8 cellular contexts compared by ENCODE assay signal in genomic region chr5:181160144-181160754, GRCh38. TPM values are rescaled to one million over a fixed set of nuclear protein-coding genes. Genes with fewer than 3 reads are reported as not detected.
DNase-seq lines count a peak whose midpoint lies in the region; ATAC-seq and TF ChIP-seq lines count a peak whose summit lies in the region.

No MANE protein-coding gene starts in this region.

- H3K27me3 Mint-ChIP-seq in activated naive CD8-positive, alpha-beta T cell treated with anti-CD3 and anti-CD28 coated beads, Interleukin-2, amount 10 ng/mL, durations not matched to agents 7 days and 5 days, result no peaks in the 10 kb centered on the region

- H3K27ac Mint-ChIP-seq in activated naive CD8-positive, alpha-beta T cell treated with anti-CD3 and anti-CD28 coated beads, Interleukin-2, amount 10 ng/mL, durations not matched to agents 7 days and 5 days, result peak overlapping the region; percentile 93

- no peaks in the 10 kb centered on the region for H4K20me1 ChIP-seq in SU-DHL-6 (ENCODE audit: low read depth, low read length)
- H4K20me1 ChIP-seq in hepatocyte (ENCODE audit: insufficient read depth, poor library complexity, severe bottlenecking), result no peaks in the 10 kb centered on the region

- peaks cover 13% of the 10 kb centered on the region for H3F3A ChIP-seq in SU-DHL-6 (ENCODE audit: insufficient read depth)

- H3K4me1 ChIP-seq in hepatocyte (ENCODE audit: insufficient read depth), result no peaks in the 10 kb centered on the region

- WGBS in hepatocyte (ENCODE audit: low lambda C conversion rate, missing lambda C conversion rate), result 81% methylated on average over 15 of the region's 21 CpGs

- peaks cover 32% of the 10 kb centered on the region for H3K4me1 Mint-ChIP-seq in activated naive CD8-positive, alpha-beta T cell treated with anti-CD3 and anti-CD28 coated beads, Interleukin-2, amount 10 ng/mL, durations not matched to agents 7 days and 5 days

- H3K4me3 Mint-ChIP-seq in activated naive CD8-positive, alpha-beta T cell treated with anti-CD3 and anti-CD28 coated beads, Interleukin-2, amount 10 ng/mL, durations not matched to agents 7 days and 5 days, result peak overlapping the region; percentile 80

- POLR2A ChIA-PET in activated naive CD8-positive, alpha-beta T cell treated with anti-CD3 and anti-CD28 coated beads, Interleukin-2, amount 10 ng/mL, durations not matched to agents 7 days and 5 days (lab: Charles Lee), result interaction anchor here (1.0 to 1.1 kb wide), 3 partner anchors 11 to 13 kb away, joined by 3 to 4 read pairs (median 3); no protein-coding TSS in a partner anchor

- no peak for TF ChIP-seq CTCF in SU-DHL-6 (IDR thresholded peaks at IDR 0.05; ENCODE audit: insufficient read depth, low read length, poor library complexity, severe bottlenecking)
- TF ChIP-seq CTCF in hepatocyte (IDR thresholded peaks at IDR 0.05; ENCODE audit: poor library complexity), result no peak

- H3K36me3 Mint-ChIP-seq in activated naive CD8-positive, alpha-beta T cell treated with anti-CD3 and anti-CD28 coated beads, Interleukin-2, amount 10 ng/mL, durations not matched to agents 7 days and 5 days, result no peaks in the 10 kb centered on the region

- DNase-seq in DMS79 (lab: John Stamatoyannopoulos, UW), result peak; percentile 10
- DNase-seq in DMS79 treated with DMSO at 0.1 percent for 48 hours (lab: John Stamatoyannopoulos, UW), result no peak
- DNase-seq in activated naive CD8-positive, alpha-beta T cell treated with anti-CD3 and anti-CD28 coated beads, Interleukin-2, amount 10 ng/mL, durations not matched to agents 7 days and 5 days, result peak; percentile 75
- peak; percentile 28 for DNase-seq in hepatocyte (ENCODE audit: low spot score)
- DNase-seq in stimulated activated CD4-positive, alpha-beta T cell treated with anti-CD3 and anti-CD28 coated beads, Interleukin-12 subunit alpha, Interleukin-12 subunit beta, amount 100 ng/mL, for 24 hours (ENCODE audit: low read depth in 2 of 2), result peak; percentile 66 to 72

- H3K4me3 ChIP-seq in SU-DHL-6 (ENCODE audit: insufficient read depth, low read length, poor library complexity, severe bottlenecking), result peak overlapping the region; percentile 35
- no peak overlapping the region for H3K4me3 ChIP-seq in hepatocyte

- H3K36me3 ChIP-seq in SU-DHL-6 (ENCODE audit: low read length) (no peaks in the 10 kb centered on the region), hepatocyte (replicated peaks; ENCODE audit: insufficient read depth, low read depth) (no peaks in the 10 kb centered on the region)

- H3K9ac ChIP-seq in SU-DHL-6 (ENCODE audit: low read length), result peak overlapping the region; percentile 42; the same call in 1 of the 2 replicates

- H3K27ac ChIP-seq in SU-DHL-6 (ENCODE audit: low read depth, low read length) (peak overlapping the region; percentile 83), hepatocyte (no peak overlapping the region)

- H3K27me3 ChIP-seq in SU-DHL-6 (ENCODE audit: low read length), result no peaks in the 10 kb centered on the region
- peaks cover 16% of the 10 kb centered on the region for H3K27me3 ChIP-seq in hepatocyte

- H3K9me3 ChIP-seq in SU-DHL-6 (ENCODE audit: insufficient read depth, low read length), result no peaks in the 10 kb centered on the region
- H3K9me3 ChIP-seq in hepatocyte (ENCODE audit: low read depth), result no peaks in the 10 kb centered on the region

- no peaks in the 10 kb centered on the region for H3K79me2 ChIP-seq in SU-DHL-6 (ENCODE audit: insufficient read depth, low read length)
- H3K79me2 ChIP-seq in hepatocyte, result no peaks in the 10 kb centered on the region

- ATAC-seq in HG03039 (IDR thresholded peaks at IDR 0.05; ENCODE audit: unreplicated experiment), result peak; percentile 53
- ATAC-seq in activated naive CD8-positive, alpha-beta T cell treated with anti-CD3 and anti-CD28 coated beads, Interleukin-2, amount 10 ng/mL, durations not matched to agents 7 days and 5 days (ENCODE audit: low read depth), result peak; percentile 69
- no peak for ATAC-seq in GM21367 (IDR thresholded peaks at IDR 0.05; ENCODE audit: unreplicated experiment)

- H3K4me2 ChIP-seq in SU-DHL-6 (ENCODE audit: low read depth, low read length, poor library complexity, severe bottlenecking) (peak overlapping the region; percentile 56), hepatocyte (peak overlapping the region; percentile 56)

- H3K9me2 ChIP-seq in SU-DHL-6 (replicated peaks; ENCODE audit: insufficient read depth, low read length) (no peaks in the 10 kb centered on the region), hepatocyte (replicated peaks; ENCODE audit: insufficient read depth) (no peaks in the 10 kb centered on the region)

- H2AFZ ChIP-seq in SU-DHL-6 (ENCODE audit: low read depth, low read length, severe bottlenecking), result peak overlapping the region; percentile 100
- H2AFZ ChIP-seq in hepatocyte, result no peak overlapping the region

- H3K9me3 Mint-ChIP-seq in activated naive CD8-positive, alpha-beta T cell treated with anti-CD3 and anti-CD28 coated beads, Interleukin-2, amount 10 ng/mL, durations not matched to agents 7 days and 5 days, result no peaks in the 10 kb centered on the region

RNA-seq across cellular contexts. Expression of gene OR2V2, which starts 12.9 kb away (rescaled TPM):
- not detected for total RNA-seq in activated naive CD8-positive, alpha-beta T cell treated with anti-CD3 and anti-CD28 coated beads, Interleukin-2, amount 10 ng/mL, durations not matched to agents 7 days and 5 days
- not detected in 2 replicates for total RNA-seq in hepatocyte
- polyA plus RNA-seq in hepatocyte, result not detected in 2 replicates

RNA-seq across cellular contexts. Expression of gene OR2V1, which starts 29.3 kb away (rescaled TPM):
- not detected for total RNA-seq in activated naive CD8-positive, alpha-beta T cell treated with anti-CD3 and anti-CD28 coated beads, Interleukin-2, amount 10 ng/mL, durations not matched to agents 7 days and 5 days
- not detected in 2 replicates for total RNA-seq in hepatocyte
- polyA plus RNA-seq in hepatocyte, result not detected in 2 replicates

RNA-seq across cellular contexts. Expression of gene TRIM7, which starts 44.7 kb away (rescaled TPM):
- total RNA-seq in activated naive CD8-positive, alpha-beta T cell treated with anti-CD3 and anti-CD28 coated beads, Interleukin-2, amount 10 ng/mL, durations not matched to agents 7 days and 5 days, result 1 to 10 TPM; 2.5 to 2.6 TPM
- not detected in 2 replicates for total RNA-seq in hepatocyte
- polyA plus RNA-seq in hepatocyte, result 0.35 TPM in 1 of 2 replicates, not detected in the other
